ENCODE assay signal across 10 cellular contexts in the genomic region with DNA sequence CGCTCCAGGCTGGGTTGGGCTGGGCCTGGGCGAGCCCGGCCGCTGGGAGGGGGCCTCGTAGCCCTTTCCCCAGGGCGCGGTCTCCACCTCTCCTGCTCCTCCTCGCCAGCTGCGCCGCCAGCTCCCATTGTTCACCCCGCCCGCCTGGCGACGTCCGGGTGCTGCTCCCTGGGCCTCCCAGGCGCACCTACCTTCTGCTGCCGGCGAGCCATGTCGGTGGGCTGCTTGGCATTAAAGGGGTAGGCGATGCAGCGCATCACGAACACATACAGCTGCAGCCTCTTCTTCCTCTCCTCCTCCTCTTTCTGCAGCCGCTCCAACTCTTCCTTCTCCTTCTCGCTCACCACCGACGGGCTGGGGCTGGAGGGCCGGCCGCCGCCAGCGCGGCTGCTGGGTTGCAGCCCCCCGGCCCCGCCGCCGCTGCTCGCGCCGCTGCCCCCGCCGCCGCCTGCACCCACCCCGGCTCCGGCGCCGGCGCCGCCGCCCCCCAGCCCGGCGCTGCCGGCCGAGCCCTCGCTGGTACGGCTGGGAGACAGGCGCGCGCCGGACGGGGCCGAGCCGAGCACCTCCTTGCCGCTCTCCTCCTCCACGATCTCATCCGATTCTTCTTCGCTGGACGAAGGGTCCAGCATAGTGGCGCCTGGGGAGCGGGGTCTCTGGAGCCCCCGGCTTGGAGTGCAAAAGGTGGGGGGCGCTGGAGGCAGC. TPM values are rescaled to one million over a fixed set of nuclear protein-coding genes. Genes with fewer than 3 reads are reported as not detected.
A peak's percentile ranks its signal among the peaks of the same experiment; 100 is the strongest.
DNase-seq lines count a peak whose midpoint lies in the region; ATAC-seq lines count a peak whose summit lies in the region.
"Had no signal": no experiment of that assay in that cellular context is flagged by ENCODE, and none has a peak within 500 bp of the region (broad histone marks: within the 10 kb centered on the region; RNA-seq: fewer than 3 reads in every experiment).

No MANE protein-coding gene starts in this region.

- H3K9ac ChIP-seq in iPS-20b (ENCODE audit: low read depth, low read length) (peak overlapping the region; percentile 63; the same call in 1 of the 2 replicates), subcutaneous abdominal adipose tissue (ENCODE audit: low read length in 5 of 5) (no peak overlapping the region)

- DNase-seq in DMS53 (lab: John Stamatoyannopoulos, UW) (peak; percentile 63), DMS53 treated with DMSO at 0.1 percent for 48 hours (lab: John Stamatoyannopoulos, UW; ENCODE audit: unreplicated experiment) (no peak), SW480 (ENCODE audit: low spot score) (peak; percentile 19), cerebellar nuclear complex (lab: John Stamatoyannopoulos, UW) (no peak), OCI-M1 (lab: John Stamatoyannopoulos, UW) (no peak)
- DNase-seq in natural killer cell treated with Interleukin-12 subunit alpha and Interleukin-12 subunit beta and Interleukin-15 and Interleukin-18, amount 100 ng/mL, for 72 hours (ENCODE audit: low spot score), result no peak
- DNase-seq: stimulated activated CD4-positive, alpha-beta T cell treated with anti-CD3 and anti-CD28 coated beads, Interleukin-2, amount 100 ng/mL, for 48 hours had no signal

- peak overlapping the region; percentile 86 for H3K4me3 ChIP-seq in iPS-20b (ENCODE audit: low read length)
- H3K4me3 ChIP-seq in subcutaneous abdominal adipose tissue (ENCODE audit: low read depth in 1 of 5, low read length in 5 of 5), result peak overlapping the region; percentile 35 to 74 (median 55)
- H3K4me3 ChIP-seq: SJSA1 had no signal

- H3K36me3 ChIP-seq in iPS-20b (ENCODE audit: insufficient read depth, low read depth, low read length), result no peaks in the 10 kb centered on the region
- no peaks in the 10 kb centered on the region for H3K36me3 ChIP-seq in subcutaneous abdominal adipose tissue (ENCODE audit: control insufficient read depth in 5 of 5, insufficient read depth in 5 of 5, low read length in 5 of 5)
- H3K36me3 ChIP-seq: SJSA1 had no signal

- H3K9me3 ChIP-seq in iPS-20b (ENCODE audit: insufficient read depth, low read depth, low read length) (no peaks in the 10 kb centered on the region), subcutaneous abdominal adipose tissue (ENCODE audit: control insufficient read depth in 5 of 5, low read length in 5 of 5) (peaks cover 0 to 4% (median 0%) of the 10 kb centered on the region in 5 donors)
- H3K9me3 ChIP-seq: SJSA1 had no signal

- no peak overlapping the region for H3K27ac Mint-ChIP-seq in natural killer cell treated with Interleukin-12 subunit alpha and Interleukin-12 subunit beta and Interleukin-15 and Interleukin-18, amount 100 ng/mL, for 72 hours

- H3K27me3 Mint-ChIP-seq in natural killer cell treated with Interleukin-12 subunit alpha and Interleukin-12 subunit beta and Interleukin-15 and Interleukin-18, amount 100 ng/mL, for 72 hours, result peaks cover 20 to 30% of the 10 kb centered on the region in 2 donors

- H3K4me1 Mint-ChIP-seq in natural killer cell treated with Interleukin-12 subunit alpha and Interleukin-12 subunit beta and Interleukin-15 and Interleukin-18, amount 100 ng/mL, for 72 hours (ENCODE audit: low read depth in 2 of 2), result no peaks in the 10 kb centered on the region

- peaks cover 6% of the 10 kb centered on the region for H3K36me3 Mint-ChIP-seq in natural killer cell treated with Interleukin-12 subunit alpha and Interleukin-12 subunit beta and Interleukin-15 and Interleukin-18, amount 100 ng/mL, for 72 hours

- H3K9me3 Mint-ChIP-seq in natural killer cell treated with Interleukin-12 subunit alpha and Interleukin-12 subunit beta and Interleukin-15 and Interleukin-18, amount 100 ng/mL, for 72 hours, result peaks cover under 1% of the 10 kb centered on the region

- no peak for ATAC-seq in natural killer cell treated with Interleukin-12 subunit alpha and Interleukin-12 subunit beta and Interleukin-15 and Interleukin-18, amount 100 ng/mL, for 72 hours

- H3K4me1 ChIP-seq in iPS-20b (ENCODE audit: insufficient read depth, low read length) (peaks cover 5% of the 10 kb centered on the region; the same call in 1 of the 2 replicates), subcutaneous abdominal adipose tissue (ENCODE audit: control insufficient read depth in 5 of 5, insufficient read depth in 5 of 5, low read length in 5 of 5) (peaks cover 0 to 20% (median 16%) of the 10 kb centered on the region in 5 donors)

- H3K4me3 Mint-ChIP-seq in natural killer cell treated with Interleukin-12 subunit alpha and Interleukin-12 subunit beta and Interleukin-15 and Interleukin-18, amount 100 ng/mL, for 72 hours, result no peak overlapping the region

- no peak overlapping the region for H3K27ac ChIP-seq in iPS-20b (ENCODE audit: low read length)
- no peak overlapping the region for H3K27ac ChIP-seq in subcutaneous abdominal adipose tissue (ENCODE audit: low read depth, low read length)
- H3K27ac ChIP-seq: SJSA1 had no signal

- H3K27me3 ChIP-seq in iPS-20b (ENCODE audit: insufficient read depth, low read length) (peaks cover 11% of the 10 kb centered on the region), subcutaneous abdominal adipose tissue (ENCODE audit: control insufficient read depth in 5 of 5, insufficient read depth in 4 of 5, low read length in 5 of 5) (peaks cover 6 to 42% (median 24%) of the 10 kb centered on the region in 5 donors)

RNA-seq across cellular contexts. Expression of gene CADPS, which starts 0.7 kb away (rescaled TPM):
- not detected for total RNA-seq in natural killer cell treated with Interleukin-12 subunit alpha and Interleukin-12 subunit beta and Interleukin-15 and Interleukin-18, amount 100 ng/mL, for 72 hours
- total RNA-seq: SJSA1 had no signal

Comparison
In these comparisons a context has a peak if more than half of its experiments do, and no peak if none do; other contexts are left out.
1. DNase-seq: peak in DMS53 (single experiment) and SW480 (single experiment); none in DMS53 treated with DMSO at 0.1 percent for 48 hours (single experiment), cerebellar nuclear complex (0 of 2), natural killer cell treated with Interleukin-12 subunit alpha and Interleukin-12 subunit beta and Interleukin-15 and Interleukin-18, amount 100 ng/mL, for 72 hours (single experiment) and OCI-M1 (single experiment).